Comparison of ENCODE assay signal across 9 cellular contexts in the genomic region with DNA sequence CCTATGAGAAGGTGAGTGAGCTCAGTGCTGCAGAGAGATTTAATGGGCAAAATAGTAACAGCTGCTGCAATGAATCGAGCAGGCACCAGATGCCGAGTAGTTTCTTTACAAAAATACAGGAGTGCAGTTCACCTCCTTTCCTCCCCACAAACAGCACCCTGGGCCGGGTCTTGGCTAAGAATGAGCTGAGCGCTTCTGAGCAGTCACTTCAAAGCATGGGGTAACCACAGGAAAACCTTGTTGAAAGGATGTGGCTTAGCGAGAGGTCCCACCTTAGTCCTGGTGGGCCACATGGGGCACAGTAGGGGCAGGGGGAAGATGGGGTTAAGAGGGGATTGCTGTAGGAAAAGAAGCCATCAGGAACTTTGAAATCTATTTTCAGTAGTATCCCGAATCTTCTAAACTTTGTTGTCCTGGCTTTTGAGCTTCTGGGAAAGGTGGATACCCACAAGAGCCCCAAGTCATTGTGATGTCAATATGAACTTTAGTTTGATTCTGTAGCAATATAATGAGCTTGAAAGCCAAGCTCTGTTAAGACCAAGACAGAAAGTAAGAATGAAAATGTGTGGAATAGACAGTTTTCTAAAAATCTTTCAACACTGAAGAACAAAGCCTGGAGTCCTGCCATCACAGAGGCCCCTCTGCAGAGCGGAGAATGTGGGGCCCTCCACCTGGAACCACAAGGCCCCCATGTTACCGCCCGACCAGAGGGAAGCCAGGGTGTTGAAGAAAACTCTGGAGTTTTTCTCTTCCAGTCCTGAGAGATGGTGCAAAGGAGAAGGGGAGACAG.
DNase-seq lines count a peak whose midpoint lies in the region; ATAC-seq, FAIRE-seq and TF ChIP-seq lines count a peak whose summit lies in the region.
"Had no signal": no experiment of that assay in that cellular context is flagged by ENCODE, and none has a peak within 500 bp of the region (broad histone marks: within the 10 kb centered on the region; RNA-seq: fewer than 3 reads in every experiment).

No MANE protein-coding gene starts in this region.

- TF ChIP-seq POLR2A in spleen (IDR thresholded peaks at IDR 0.05) = no peak
- TF ChIP-seq POLR2A in prostate gland (IDR thresholded peaks at IDR 0.05) = no peak
- no peak for TF ChIP-seq POLR2A in tibial nerve (IDR thresholded peaks at IDR 0.05)

- DNase-seq in D721Med (ENCODE audit: insufficient read length, low spot score) (no peak), spleen (no peak), prostate gland (ENCODE audit: low spot score) (no peak), tibial nerve (ENCODE audit: low spot score in 2 of 2) (no peak)
- peak; percentile 61 for DNase-seq in activated effector memory CD4-positive, alpha-beta T cell treated with Interleukin-2 at 50 U/mL for 16 hours
- peak; percentile 61 for DNase-seq in stimulated activated CD4-positive, alpha-beta T cell treated with anti-CD3 and anti-CD28 coated beads, Interleukin-15, amount 100 ng/mL, for 24 hours

- H3K9me3 ChIP-seq in spleen = no peaks in the 10 kb centered on the region
- no peaks in the 10 kb centered on the region for H3K9me3 ChIP-seq in prostate gland
- no peaks in the 10 kb centered on the region for H3K9me3 ChIP-seq in tibial nerve

- ATAC-seq in activated CD4-positive, CD25-positive, alpha-beta regulatory T cell treated with anti-CD3 and anti-CD28 coated beads, Interleukin-2, amount 50 U/mL, for 24 hours = peak; percentile 79 to 84
- no peak for ATAC-seq in HG03135 (IDR thresholded peaks at IDR 0.05; ENCODE audit: unreplicated experiment)

- peaks cover 0 to 20% (median 11%) of the 10 kb centered on the region in 6 donors for H3K4me1 ChIP-seq in spleen
- no peaks in the 10 kb centered on the region for H3K4me1 ChIP-seq in prostate gland (replicated peaks)
- H3K4me1 ChIP-seq in tibial nerve = peaks cover 0 to 4% (median 0%) of the 10 kb centered on the region in 4 donors

- H3K27ac ChIP-seq in spleen (no peak overlapping the region), prostate gland (no peak overlapping the region), tibial nerve (no peak overlapping the region)

- intact Hi-C loops in spleen (cut with DNase I; ENCODE audit: low total_unique reads) (no loop called here), prostate gland (cut with DNase I) (no loop called here)

- no peak overlapping the region for H3K4me3 ChIP-seq in spleen
- H3K4me3 ChIP-seq in prostate gland = no peak overlapping the region
- no peak overlapping the region for H3K4me3 ChIP-seq in tibial nerve
- H3K4me3 ChIP-seq: lung had no signal

- WGBS in spleen, 5 donors = 38 to 55% (median 47%) methylated on average over 9 of the region's 9 CpGs
- WGBS in prostate gland = 85% methylated on average over 9 of the region's 9 CpGs
- 79 to 80% methylated on average over 9 of the region's 9 CpGs for WGBS in tibial nerve, 2 donors

- no peaks in the 10 kb centered on the region for H3K27me3 ChIP-seq in spleen (replicated peaks in 1 of 7)
- no peaks in the 10 kb centered on the region for H3K27me3 ChIP-seq in prostate gland (replicated peaks; ENCODE audit: insufficient read depth)
- H3K27me3 ChIP-seq in tibial nerve = no peaks in the 10 kb centered on the region

- TF ChIP-seq CTCF in D721Med (IDR thresholded peaks at IDR 0.05; ENCODE audit: insufficient read depth, missing control alignments) (no peak), spleen (IDR thresholded peaks at IDR 0.05 in 8 of 11, conservative IDR thresholded peaks at IDR 0.05 in 3 of 11) (no peak), prostate gland (IDR thresholded peaks at IDR 0.05) (no peak), tibial nerve (IDR thresholded peaks at IDR 0.05) (no peak)

- no peak for TF ChIP-seq EP300 in tibial nerve (IDR thresholded peaks at IDR 0.05)

- FAIRE-seq in D721Med (lab: Jason Lieb, UNC) = peak; percentile 56

- H3K36me3 ChIP-seq in spleen = no peaks in the 10 kb centered on the region
- no peaks in the 10 kb centered on the region for H3K36me3 ChIP-seq in prostate gland
- H3K36me3 ChIP-seq in tibial nerve = no peaks in the 10 kb centered on the region

Comparison
In these comparisons a context has a peak if more than half of its experiments do, and no peak if none do; other contexts are left out.
1. DNase-seq: peak in activated effector memory CD4-positive, alpha-beta T cell treated with Interleukin-2 at 50 U/mL for 16 hours (single experiment) and stimulated activated CD4-positive, alpha-beta T cell treated with anti-CD3 and anti-CD28 coated beads, Interleukin-15, amount 100 ng/mL, for 24 hours (single experiment); none in D721Med (single experiment), spleen (single experiment), prostate gland (single experiment) and tibial nerve (0 of 2).